ENCODE assay signal across 9 cellular contexts in the genomic region with DNA sequence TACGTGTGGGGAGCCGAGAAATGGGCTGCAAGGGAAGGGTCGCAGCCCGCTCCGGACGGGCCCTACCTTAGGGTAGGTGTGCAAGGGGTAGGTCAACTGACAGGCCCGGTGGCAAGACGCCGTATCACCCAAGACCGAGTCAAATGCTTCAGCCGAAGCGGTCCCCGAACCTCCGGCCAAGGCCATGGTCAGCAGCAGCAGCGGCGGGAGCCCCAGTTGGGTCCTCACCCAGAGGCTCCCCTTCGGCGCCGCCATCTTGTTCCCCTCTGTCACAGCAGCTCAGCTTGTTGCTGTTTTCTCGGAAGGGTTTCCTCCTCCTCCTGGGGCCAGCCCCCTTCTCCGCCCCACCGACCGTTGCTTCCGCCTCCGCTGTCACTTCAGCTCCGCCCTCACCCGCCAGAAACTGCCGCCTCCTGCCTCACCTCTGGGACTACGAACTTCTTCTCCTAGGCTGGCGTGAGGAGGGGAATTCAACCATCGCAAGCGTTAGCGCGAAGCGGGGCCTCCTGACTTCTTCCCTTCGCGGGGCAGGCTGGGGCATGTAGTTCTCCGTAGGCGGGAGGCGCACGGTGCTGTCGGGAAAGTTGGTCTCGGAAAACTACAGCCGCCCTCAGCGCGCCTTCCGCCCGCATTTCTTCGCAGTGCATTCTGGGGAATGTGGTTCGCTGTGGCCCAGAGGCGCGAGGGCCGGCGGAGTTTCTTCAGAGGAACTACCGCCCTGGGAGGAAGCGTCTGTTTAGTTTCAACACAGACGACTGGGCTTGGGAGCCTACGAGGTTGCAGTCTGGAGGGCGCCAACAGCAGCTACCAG. TPM values are rescaled to one million over a fixed set of nuclear protein-coding genes. Genes with fewer than 3 reads are reported as not detected.
DNase-seq lines count a peak whose midpoint lies in the region; ATAC-seq, FAIRE-seq and TF ChIP-seq lines count a peak whose summit lies in the region.
"Had no signal": no experiment of that assay in that cellular context is flagged by ENCODE, and none has a peak within 500 bp of the region (broad histone marks: within the 10 kb centered on the region; RNA-seq: fewer than 3 reads in every experiment).

Gene TCEANC2, plus strand, starts transcription at position 675 of the 811 bp plus-strand sequence. CDS start 815 bp downstream, outside the sequence.
Gene TMEM59, minus strand, starts transcription at position 271 of the 811 bp plus-strand sequence. Its CDS starts 16 bp downstream, at position 255.

- peak within 1 kb of the TSS; percentile 80 for H3K27ac ChIP-seq in layer of hippocampus (ENCODE audit: low read depth, low read length)

- POLR2A ChIA-PET in BJ (lab: Charles Lee): no interaction called here

- no peaks in the 10 kb centered on the region for H3K27me3 ChIP-seq in BJ (ENCODE audit: control insufficient read depth, insufficient read depth, low read length)
- no peaks in the 10 kb centered on the region for H3K27me3 ChIP-seq in layer of hippocampus (ENCODE audit: control insufficient read depth, insufficient read depth, low read length)

- no peaks in the 10 kb centered on the region for H3K36me3 ChIP-seq in BJ (ENCODE audit: control insufficient read depth, insufficient read depth, low read length)

- no peak for TF ChIP-seq CTCF in BJ (IDR thresholded peaks at IDR 0.05; ENCODE audit: insufficient read depth, low read depth, low read length)

- DNase-seq in BJ (ENCODE audit: low read depth) (peak; percentile 98), GM19240 (ENCODE audit: insufficient read length, low spot score) (peak; percentile 86), NCI-H524 treated with DMSO at 0.1 percent for 48 hours (lab: John Stamatoyannopoulos, UW) (peak; percentile 97)
- peak; percentile 96 to 97 for DNase-seq in activated CD4-positive, alpha-beta T cell treated with anti-CD3 and anti-CD28 coated beads for 4 hours
- peak; percentile 89 to 91 for DNase-seq in stimulated activated CD4-positive, alpha-beta T cell treated with anti-CD3 and anti-CD28 coated beads, Interleukin-1b, Interleukin-23, amount 100 ng/mL, for 4 hours (ENCODE audit: low read depth in 2 of 2)

- H3K4me3 ChIP-seq in BJ (ENCODE audit: low read depth, low read length): peak within 1 kb of the TSS; percentile 59

- CTCF ChIA-PET in BJ (lab: Yijun Ruan, JAX): interaction anchor here (0.7 to 2.1 kb wide), 4 partner anchors 17 to 211 kb away, joined by 3 to 6 read pairs (median 4); no protein-coding TSS in a partner anchor

- ATAC-seq in HG03457 (IDR thresholded peaks at IDR 0.05; ENCODE audit: unreplicated experiment): peak; percentile 90

- FAIRE-seq in colon (lab: Jason Lieb, UNC): peak; percentile 86
- FAIRE-seq: islet of Langerhans had no signal

RNA-seq across cellular contexts. Expression of gene TCEANC2, which starts in this region (rescaled TPM):
- polyA plus RNA-seq in BJ (2011; rRNA removed): 3.7 and 4.1 TPM in 2 replicates
- polyA minus RNA-seq in BJ (2011; rRNA and poly(A)+ RNA removed): 2.8 and 4.9 TPM in 2 replicates

RNA-seq across cellular contexts. Expression of gene TMEM59, which starts in this region (rescaled TPM):
- polyA plus RNA-seq in BJ (2011; rRNA removed): 615 and 873 TPM in 2 replicates
- polyA minus RNA-seq in BJ (2011; rRNA and poly(A)+ RNA removed): 103 and 144 TPM in 2 replicates

Comparison
In these comparisons a context has a peak if more than half of its experiments do, and no peak if none do; other contexts are left out.
1. Peak in every context shown above with its lines: DNase-seq, ATAC-seq, H3K4me3 ChIP-seq and H3K27ac ChIP-seq.